Comparison of ENCODE assay signal across 8 cellular contexts in the genomic region with DNA sequence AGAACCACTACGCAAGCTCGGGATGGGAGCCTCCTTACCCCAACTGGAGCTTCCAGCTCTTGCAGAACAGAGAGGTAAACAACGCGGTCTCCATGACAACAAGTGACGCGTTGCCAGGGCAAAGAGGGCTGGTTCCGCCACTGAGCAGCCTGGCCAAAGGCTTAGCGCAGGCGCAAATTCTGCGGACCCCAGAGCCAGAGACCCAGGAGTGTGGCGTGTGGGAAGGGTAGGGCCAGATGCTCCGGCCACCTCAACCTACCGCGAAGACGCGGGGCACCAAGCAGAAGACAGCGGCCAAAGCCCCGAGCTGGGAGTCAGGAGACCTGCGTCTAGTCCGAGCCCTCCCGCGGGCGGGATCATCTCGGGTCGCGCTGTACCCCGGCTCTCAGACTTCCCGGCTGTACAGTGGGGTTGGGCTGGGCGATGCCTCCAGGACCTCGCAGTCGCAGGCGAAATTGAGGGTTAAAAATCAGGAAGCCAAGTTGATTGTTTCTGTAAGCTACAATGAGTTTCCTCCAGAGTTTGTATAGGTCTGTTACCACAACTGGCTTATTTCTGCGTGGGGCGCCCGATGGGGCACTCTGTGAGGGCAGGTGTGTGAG.
DNase-seq lines count a peak whose midpoint lies in the region; ATAC-seq, FAIRE-seq and TF ChIP-seq lines count a peak whose summit lies in the region.

A gene (minus strand): TSS at position 68 of the 602 bp plus-strand sequence. CDS start 1,353 bp downstream, outside the sequence.

- H3K4me3 ChIP-seq in ACC112 (ENCODE audit: low read depth, low read length) (peak within 1 kb of the TSS; percentile 74), astrocyte of the spinal cord (ENCODE audit: low read depth, low read length) (peak within 1 kb of the TSS; percentile 6), rectal smooth muscle tissue (ENCODE audit: low read length) (peak within 1 kb of the TSS; percentile 38)

- no peaks in the 10 kb centered on the region for H3K79me2 ChIP-seq in ACC112 (ENCODE audit: control insufficient read depth, insufficient read depth, low read length, unreplicated experiment)

- DNase-seq in GOT3 (lab: John Stamatoyannopoulos, UW) (peak; percentile 47), T-helper 1 cell (peak; percentile 29 to 72 (median 58)), astrocyte of the spinal cord (ENCODE audit: low read depth, low spot score) (peak; percentile 33), hippocampal formation (lab: John Stamatoyannopoulos, UW) (peak; percentile 12 to 48), urothelium cell line (ENCODE audit: low spot score) (peak; percentile 83)

- H3K36me3 ChIP-seq in ACC112 (ENCODE audit: insufficient read depth, low read length) (no peaks in the 10 kb centered on the region), rectal smooth muscle tissue (ENCODE audit: control insufficient read depth, insufficient read depth, low read length) (no peaks in the 10 kb centered on the region)

- in situ Hi-C loops in astrocyte of the spinal cord (cut with HindIII; ENCODE audit: low sequenced_read_pairs) = no loop called here

- no peak within 1 kb of the TSS for H3K9ac ChIP-seq in rectal smooth muscle tissue (ENCODE audit: low read length)

- H3K27ac ChIP-seq in ACC112 (ENCODE audit: low read depth, low read length) (no peak within 1 kb of the TSS), rectal smooth muscle tissue (ENCODE audit: low read depth, low read length) (no peak within 1 kb of the TSS)

- no peak within 1 kb of the TSS for H2AFZ ChIP-seq in ACC112 (ENCODE audit: low read length, unreplicated experiment)

- H3K4me1 ChIP-seq in ACC112 (ENCODE audit: control insufficient read depth, insufficient read depth, low read length, unreplicated experiment) (no peaks in the 10 kb centered on the region), rectal smooth muscle tissue (ENCODE audit: control insufficient read depth, insufficient read depth, low read length) (no peaks in the 10 kb centered on the region)

- no peak for TF ChIP-seq CTCF in astrocyte of the spinal cord (IDR thresholded peaks at IDR 0.05; ENCODE audit: low read depth, low read length)

- ATAC-seq in HG03571 (IDR thresholded peaks at IDR 0.05; ENCODE audit: unreplicated experiment) = no peak

- H3K27me3 ChIP-seq in ACC112 (ENCODE audit: insufficient read depth, low read length) (peaks cover 81% of the 10 kb centered on the region), rectal smooth muscle tissue (ENCODE audit: control insufficient read depth, insufficient read depth, low read length) (peaks cover 7% of the 10 kb centered on the region)

- no peak for FAIRE-seq in urothelium cell line (lab: Jason Lieb, UNC)

Comparison
In these comparisons a context has a peak if more than half of its experiments do, and no peak if none do; other contexts are left out.
1. H3K4me3 ChIP-seq: peak in every context shown above with its lines; median percentile 74 in ACC112; 38 in rectal smooth muscle tissue; 6 in astrocyte of the spinal cord.
2. DNase-seq: peak in every context shown above with its lines; median percentile 83 in urothelium cell line; 58 in T-helper 1 cell; 47 in GOT3; 33 in astrocyte of the spinal cord; 30 in hippocampal formation.